10 cellular contexts compared by ENCODE assay signal in genomic region chr11:122668562-122669090, GRCh38. TPM values are rescaled to one million over a fixed set of nuclear protein-coding genes. Genes with fewer than 3 reads are reported as not detected.
DNase-seq lines count a peak whose midpoint lies in the region; ATAC-seq and TF ChIP-seq lines count a peak whose summit lies in the region.
"Had no signal": no experiment of that assay in that cellular context is flagged by ENCODE, and none has a peak within 500 bp of the region (broad histone marks: within the 10 kb centered on the region; RNA-seq: fewer than 3 reads in every experiment).

No MANE protein-coding gene starts in this region.

- no peaks in the 10 kb centered on the region for H3K79me2 ChIP-seq in OCI-LY1 (ENCODE audit: insufficient read depth, low read length)

- no peak for TF ChIP-seq CTCF in left ventricle myocardium inferior (IDR thresholded peaks at IDR 0.05; ENCODE audit: borderline replicate concordance)
- TF ChIP-seq CTCF in OCI-LY1 (IDR thresholded peaks at IDR 0.05; ENCODE audit: low read length): no peak
- TF ChIP-seq CTCF in WTC11 (IDR thresholded peaks at IDR 0.05): no peak

- H3K4me3 Mint-ChIP-seq in WTC11: no peak overlapping the region

- 0 out of 2 replicates have a peak, but pooled peaks cover 2% of the 10 kb centered on the region for H3K4me1 Mint-ChIP-seq in WTC11

- H3K27me3 Mint-ChIP-seq in WTC11 (ENCODE audit: low read depth): no peaks in the 10 kb centered on the region

- no peaks in the 10 kb centered on the region for H4K20me1 ChIP-seq in OCI-LY1 (ENCODE audit: insufficient read depth, low read length)

- H3K27me3 ChIP-seq in left ventricle myocardium inferior (ENCODE audit: low read depth) (peaks cover 5% of the 10 kb centered on the region), OCI-LY1 (ENCODE audit: insufficient read depth, low read length) (no peaks in the 10 kb centered on the region; the same call in 1 of the 2 replicates)
- no peaks in the 10 kb centered on the region for H3K27me3 ChIP-seq in effector memory CD4-positive, alpha-beta T cell (replicated peaks; ENCODE audit: control insufficient read depth, insufficient read depth, low read length, poor library complexity, severe bottlenecking)

- DNase-seq in left ventricle myocardium inferior (no peak), left cardiac atrium (no peak), 8988T (no peak), WTC11 (ENCODE audit: low spot score) (no peak), HEK293T (ENCODE audit: extremely low spot score) (no peak), HUDEP-2 (lab: John Stamatoyannopoulos, UW; ENCODE audit: unreplicated experiment in 76 of 76) (no peak)
- no peak for DNase-seq in effector memory CD4-positive, alpha-beta T cell
- DNase-seq: NK-92 treated with Interleukin-12 subunit alpha and Interleukin-12 subunit beta, amount 100 ng/mL, for 24 hours had no signal

- H3K9me3 ChIP-seq in left ventricle myocardium inferior (replicated peaks) (peaks cover 15% of the 10 kb centered on the region), OCI-LY1 (ENCODE audit: low read length) (no peaks in the 10 kb centered on the region)
- no peaks in the 10 kb centered on the region for H3K9me3 ChIP-seq in effector memory CD4-positive, alpha-beta T cell (ENCODE audit: control insufficient read depth, low read length)

- H3K36me3 ChIP-seq in left ventricle myocardium inferior: peaks cover 9% of the 10 kb centered on the region
- H3K36me3 ChIP-seq in OCI-LY1 (ENCODE audit: insufficient read depth, low read length): peaks cover 5% of the 10 kb centered on the region; the same call in 1 of the 2 replicates
- no peaks in the 10 kb centered on the region for H3K36me3 ChIP-seq in effector memory CD4-positive, alpha-beta T cell (ENCODE audit: control insufficient read depth, insufficient read depth, low read length)

- POLR2A ChIA-PET in WTC11 (lab: Charles Lee): no interaction called here
- POLR2A ChIA-PET in HEK293T (lab: Yijun Ruan, JAX): interaction anchor here (1.8 kb wide), 1 partner anchor 12 kb away, joined by 5 read pairs; no protein-coding TSS in a partner anchor

- H3K27ac ChIP-seq in left ventricle myocardium inferior (replicated peaks): peak overlapping the region; percentile 28
- H3K27ac ChIP-seq in OCI-LY1 (ENCODE audit: low read depth, low read length, poor library complexity, severe bottlenecking): no peak overlapping the region
- H3K27ac ChIP-seq in effector memory CD4-positive, alpha-beta T cell (ENCODE audit: insufficient read depth, low read length, poor library complexity, severe bottlenecking): peak overlapping the region; percentile 48

- no peak overlapping the region for H3K4me3 ChIP-seq in left ventricle myocardium inferior
- H3K4me3 ChIP-seq in OCI-LY1 (ENCODE audit: low read depth, low read length, poor library complexity, severe bottlenecking): no peak overlapping the region
- H3K4me3 ChIP-seq in effector memory CD4-positive, alpha-beta T cell (ENCODE audit: insufficient read depth, low read depth, low read length, poor library complexity, severe bottlenecking): no peak overlapping the region
- H3K4me3 ChIP-seq: skin epidermis had no signal

- no peak overlapping the region for H3K9ac ChIP-seq in OCI-LY1 (ENCODE audit: low read length)

- peaks cover 16% of the 10 kb centered on the region for H3K4me1 ChIP-seq in left ventricle myocardium inferior
- H3K4me1 ChIP-seq in OCI-LY1 (ENCODE audit: insufficient read depth, low read length, severe bottlenecking): peaks cover 18% of the 10 kb centered on the region
- H3K4me1 ChIP-seq in effector memory CD4-positive, alpha-beta T cell (ENCODE audit: control insufficient read depth, insufficient read depth, low read length, poor library complexity, severe bottlenecking): peaks cover 31% of the 10 kb centered on the region

- ATAC-seq in left cardiac atrium (no peak), WTC11 (no peak)

- peaks cover 18% of the 10 kb centered on the region for H3K36me3 Mint-ChIP-seq in WTC11

- CTCF ChIA-PET in WTC11 (lab: Charles Lee) (no interaction called here), HEK293T (lab: Yijun Ruan, JAX) (no interaction called here)

- H3K27ac Mint-ChIP-seq in WTC11: no peak overlapping the region

- peak overlapping the region; percentile 6; the same call in 1 of the 2 replicates for H3K4me2 ChIP-seq in OCI-LY1 (ENCODE audit: low read length)

- H2AFZ ChIP-seq in OCI-LY1 (ENCODE audit: low read length): no peak overlapping the region

- H3K9me3 Mint-ChIP-seq in WTC11: peaks cover 16% of the 10 kb centered on the region

- no peaks in the 10 kb centered on the region for H3F3A ChIP-seq in OCI-LY1 (ENCODE audit: insufficient read depth, low read length)

- no peaks in the 10 kb centered on the region for H3K9me2 ChIP-seq in OCI-LY1 (ENCODE audit: low read depth, low read length)

- intact Hi-C loops in left ventricle myocardium inferior (cut with micrococcal nuclease): no loop called here
- intact Hi-C loops in left cardiac atrium (cut with DNase I): no loop called here

TF ChIP-seq in WTC11, 78 proteins besides CTCF, POLR2A, EP300 and RAD21 (continues in another document):
- TF ChIP-seq NFATC4 (CRISPR knock-in tag; IDR thresholded peaks at IDR 0.05) (no peak), CBFB (CRISPR knock-in tag; IDR thresholded peaks at IDR 0.05; ENCODE audit: low read depth) (no peak), ZNF512 (CRISPR knock-in tag; IDR thresholded peaks at IDR 0.05; ENCODE audit: borderline replicate concordance) (no peak), GTF2I (CRISPR knock-in tag; conservative IDR thresholded peaks at IDR 0.05) (no peak), PREB (CRISPR knock-in tag; IDR thresholded peaks at IDR 0.05; ENCODE audit: borderline replicate concordance) (no peak), FOXJ3 (CRISPR knock-in tag; IDR thresholded peaks at IDR 0.05; ENCODE audit: borderline replicate concordance) (no peak)

TF ChIP-seq in HEK293T, 16 proteins besides CTCF, POLR2A, EP300 and RAD21:
- TF ChIP-seq NFRKB (IDR thresholded peaks at IDR 0.05): no peak
- TF ChIP-seq HDGF (IDR thresholded peaks at IDR 0.05; ENCODE audit: borderline replicate concordance): no peak
- TF ChIP-seq SP1 (IDR thresholded peaks at IDR 0.05): no peak
- TF ChIP-seq ARNT (IDR thresholded peaks at IDR 0.05): no peak
- no peak for TF ChIP-seq ZNF384 (IDR thresholded peaks at IDR 0.05)
- no peak for TF ChIP-seq FOXK2 (IDR thresholded peaks at IDR 0.05)
- TF ChIP-seq ELF4 (IDR thresholded peaks at IDR 0.05): no peak
- no peak for TF ChIP-seq BHLHE40 (IDR thresholded peaks at IDR 0.05; ENCODE audit: borderline replicate concordance)
- no peak for TF ChIP-seq FOXM1 (IDR thresholded peaks at IDR 0.05; ENCODE audit: borderline replicate concordance)
- no peak for TF ChIP-seq FOXA1 (IDR thresholded peaks at IDR 0.05)
- no peak for TF ChIP-seq CTBP1 (IDR thresholded peaks at IDR 0.05; ENCODE audit: borderline replicate concordance)
- TF ChIP-seq LEF1 (IDR thresholded peaks at IDR 0.05; ENCODE audit: borderline replicate concordance): no peak
- TF ChIP-seq L3MBTL2 (conservative IDR thresholded peaks at IDR 0.05): no peak
- TF ChIP-seq TARDBP (IDR thresholded peaks at IDR 0.05): no peak
- TF ChIP-seq, protein P1, sequence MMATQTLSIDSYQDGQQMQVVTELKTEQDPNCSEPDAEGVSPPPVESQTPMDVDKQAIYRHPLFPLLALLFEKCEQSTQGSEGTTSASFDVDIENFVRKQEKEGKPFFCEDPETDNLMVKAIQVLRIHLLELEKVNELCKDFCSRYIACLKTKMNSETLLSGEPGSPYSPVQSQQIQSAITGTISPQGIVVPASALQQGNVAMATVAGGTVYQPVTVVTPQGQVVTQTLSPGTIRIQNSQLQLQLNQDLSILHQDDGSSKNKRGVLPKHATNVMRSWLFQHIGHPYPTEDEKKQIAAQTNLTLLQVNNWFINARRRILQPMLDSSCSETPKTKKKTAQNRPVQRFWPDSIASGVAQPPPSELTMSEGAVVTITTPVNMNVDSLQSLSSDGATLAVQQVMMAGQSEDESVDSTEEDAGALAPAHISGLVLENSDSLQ (IDR thresholded peaks at IDR 0.05): no peak

RNA-seq across cellular contexts. Expression of gene UBASH3B, which starts 13.1 kb away (rescaled TPM):
- total RNA-seq in left ventricle myocardium inferior: 2.6 TPM
- total RNA-seq in left cardiac atrium: 1 to 10 TPM; 4.7 to 4.9 TPM
- total RNA-seq in WTC11 (2021): 18.9 to 22.6 TPM (median 21.1 TPM) in 3 replicates
